ENCODE assay signal across 2 cellular contexts in the genomic region with DNA sequence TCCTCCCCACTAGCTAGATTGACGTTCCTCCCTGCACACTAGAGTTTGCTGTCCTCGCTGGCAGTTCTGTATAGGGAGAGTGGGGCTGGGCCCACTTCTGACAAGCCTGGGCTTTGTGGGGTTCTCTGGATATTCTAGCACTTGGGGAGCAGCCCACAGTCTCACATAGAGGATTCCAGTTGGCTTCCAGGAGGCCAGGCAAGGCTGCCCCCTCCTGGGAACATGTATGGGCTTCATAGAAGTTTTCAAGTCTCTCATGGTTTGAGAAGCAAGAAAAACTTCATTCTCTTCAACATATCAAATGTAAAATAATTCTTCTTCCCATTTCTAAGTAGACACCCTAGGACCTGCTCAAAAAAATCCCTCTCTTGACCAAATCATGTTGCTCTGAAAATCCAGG.
TF ChIP-seq lines count a peak whose summit lies in the region.

No MANE protein-coding gene starts in this region.

TF ChIP-seq in liver, 16 proteins besides CTCF, POLR2A, EP300 and RAD21:
- TF ChIP-seq ZBTB33 (IDR thresholded peaks at IDR 0.05): no peak
- TF ChIP-seq ATF3 (IDR thresholded peaks at IDR 0.05): no peak
- no peak for TF ChIP-seq YY1 (IDR thresholded peaks at IDR 0.05)
- no peak for TF ChIP-seq NR2F2 (IDR thresholded peaks at IDR 0.05)
- TF ChIP-seq FOXA1 (IDR thresholded peaks at IDR 0.05): no peak
- no peak for TF ChIP-seq EGR1 (IDR thresholded peaks at IDR 0.05; ENCODE audit: low read depth in 2 of 2)
- no peak for TF ChIP-seq TAF1 (conservative IDR thresholded peaks at IDR 0.05)
- TF ChIP-seq, protein P1, sequence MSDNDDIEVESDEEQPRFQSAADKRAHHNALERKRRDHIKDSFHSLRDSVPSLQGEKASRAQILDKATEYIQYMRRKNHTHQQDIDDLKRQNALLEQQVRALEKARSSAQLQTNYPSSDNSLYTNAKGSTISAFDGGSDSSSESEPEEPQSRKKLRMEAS (IDR thresholded peaks at IDR 0.05): no peak
- no peak for TF ChIP-seq HNF4G (IDR thresholded peaks at IDR 0.05)
- no peak for TF ChIP-seq HNF4A (conservative IDR thresholded peaks at IDR 0.05)
- no peak for TF ChIP-seq RXRA (IDR thresholded peaks at IDR 0.05)
- no peak for TF ChIP-seq REST (IDR thresholded peaks at IDR 0.05)
- no peak for TF ChIP-seq JUND (IDR thresholded peaks at IDR 0.05)
- no peak for TF ChIP-seq SP1 (IDR thresholded peaks at IDR 0.05)
- no peak for TF ChIP-seq GABPA (IDR thresholded peaks at IDR 0.05 in 1 of 2, conservative IDR thresholded peaks at IDR 0.05 in 1 of 2)
- TF ChIP-seq FOXA2 (IDR thresholded peaks at IDR 0.05): no peak

TF ChIP-seq in SK-N-SH treated with all-trans-retinoic acid at 6 μM for 48 hours, 23 proteins besides CTCF, POLR2A, EP300 and RAD21 (continued from another document):
- TF ChIP-seq CREB5 (CRISPR knock-in tag; IDR thresholded peaks at IDR 0.05; ENCODE audit: low read depth) (no peak), ZC3H10 (CRISPR knock-in tag; IDR thresholded peaks at IDR 0.05) (no peak), ESRRG (CRISPR knock-in tag; IDR thresholded peaks at IDR 0.05) (no peak), PPARA (CRISPR knock-in tag; IDR thresholded peaks at IDR 0.05; ENCODE audit: borderline replicate concordance) (no peak), ZFP3 (CRISPR knock-in tag; IDR thresholded peaks at IDR 0.05) (no peak), ZNF70 (CRISPR knock-in tag; IDR thresholded peaks at IDR 0.05) (no peak), TCF4 (CRISPR knock-in tag; IDR thresholded peaks at IDR 0.05; ENCODE audit: borderline replicate concordance) (no peak), OSR1 (CRISPR knock-in tag; IDR thresholded peaks at IDR 0.05) (no peak), RARB (CRISPR knock-in tag; IDR thresholded peaks at IDR 0.05) (no peak), BACH2 (CRISPR knock-in tag; IDR thresholded peaks at IDR 0.05; ENCODE audit: borderline replicate concordance) (no peak), ARNTL (CRISPR knock-in tag; IDR thresholded peaks at IDR 0.05; ENCODE audit: borderline replicate concordance, low read depth) (no peak)
